Comparison of ENCODE assay signal across 8 cellular contexts in the genomic region with DNA sequence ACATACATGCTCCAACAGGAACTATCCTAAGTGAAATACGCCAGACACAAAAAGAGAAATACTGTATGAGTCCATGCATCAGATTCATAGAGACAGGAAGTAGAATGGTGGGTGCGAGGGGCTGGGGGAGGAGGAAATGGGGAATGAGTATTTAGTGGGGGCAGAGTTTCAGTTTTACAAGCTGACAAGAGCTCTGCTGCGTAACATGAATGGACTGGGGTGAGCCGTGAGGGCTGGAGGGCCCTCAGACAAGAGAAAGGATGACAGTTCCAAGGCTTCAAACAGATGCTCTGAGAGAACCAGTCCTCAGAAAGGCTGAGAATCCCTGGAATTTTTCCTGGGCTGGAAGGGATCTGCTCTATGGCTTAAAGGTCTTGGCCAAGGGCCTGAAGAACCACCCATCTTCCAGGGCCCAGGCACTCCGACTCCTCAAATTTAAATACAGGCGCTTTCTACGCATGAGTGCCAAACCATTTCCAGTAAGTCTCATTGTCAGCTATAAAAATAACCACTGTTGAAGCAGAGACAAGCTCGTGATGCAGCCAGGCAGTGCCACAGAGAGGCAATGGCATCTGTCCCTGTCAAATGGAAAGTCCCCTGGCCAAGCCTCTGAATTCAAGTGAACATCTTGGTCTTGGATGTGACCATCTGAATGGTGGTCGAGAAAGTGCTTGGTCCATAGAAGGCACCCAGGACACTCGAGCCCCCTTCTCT. TPM values are rescaled to one million over a fixed set of nuclear protein-coding genes. Genes with fewer than 3 reads are reported as not detected.
DNase-seq lines count a peak whose midpoint lies in the region; ATAC-seq and TF ChIP-seq lines count a peak whose summit lies in the region.

No MANE protein-coding gene starts in this region.

- H3K4me3 ChIP-seq in GM08714 (ENCODE audit: low read length) (peak overlapping the region; percentile 5; the same call in 1 of the 2 replicates), BE2C (ENCODE audit: low read depth, low read length) (no peak overlapping the region)

- DNase-seq in NCI-H2196 treated with DMSO at 0.1 percent for 48 hours (lab: John Stamatoyannopoulos, UW; ENCODE audit: unreplicated experiment) (peak; percentile 20), caudate nucleus (lab: John Stamatoyannopoulos, UW) (peak in 12 of 61 donors; percentile 9 to 34 (median 22)), nephron progenitor cell (no peak), BE2C (no peak), COR-L47 (lab: John Stamatoyannopoulos, UW) (no peak)

- H3K36me3 Mint-ChIP-seq in nephron progenitor cell (ENCODE audit: low read depth): no peaks in the 10 kb centered on the region

- no peaks in the 10 kb centered on the region for H3K27me3 ChIP-seq in BE2C

- H3K27ac Mint-ChIP-seq in nephron progenitor cell: peak overlapping the region; percentile 88

- H3K27me3 Mint-ChIP-seq in nephron progenitor cell (ENCODE audit: low read depth, poor library complexity): peaks cover 27% of the 10 kb centered on the region

- TF ChIP-seq CTCF in nephron progenitor cell (IDR thresholded peaks at IDR 0.05): no peak
- TF ChIP-seq CTCF in BE2C (IDR thresholded peaks at IDR 0.05; ENCODE audit: low read depth, low read length): no peak

- no peaks in the 10 kb centered on the region for H3K9me3 Mint-ChIP-seq in nephron progenitor cell

- peak overlapping the region; percentile 31 for H3K27ac ChIP-seq in caudate nucleus (ENCODE audit: low read depth, low read length)

- no peaks in the 10 kb centered on the region for H3K4me1 ChIP-seq in BE2C

- peaks cover 5% of the 10 kb centered on the region for H3K4me1 Mint-ChIP-seq in nephron progenitor cell

- no peaks in the 10 kb centered on the region for H3K9me3 ChIP-seq in BE2C

- H3K4me3 Mint-ChIP-seq in nephron progenitor cell: no peak overlapping the region

- ATAC-seq in GM21576 (IDR thresholded peaks at IDR 0.05; ENCODE audit: unreplicated experiment) (peak; percentile 41), HG03571 (IDR thresholded peaks at IDR 0.05; ENCODE audit: unreplicated experiment) (no peak)

- no peaks in the 10 kb centered on the region for H3K36me3 ChIP-seq in BE2C

RNA-seq across cellular contexts. Expression of gene KLF2, which starts 17.5 kb away (rescaled TPM):
- polyA plus RNA-seq in BE2C (2012; ENCODE audit: insufficient read depth, insufficient read length, low read depth): 11.1 TPM
